11 cellular contexts compared by ENCODE assay signal in genomic region chr11:66259225-66259624, GRCh38. TPM values are rescaled to one million over a fixed set of nuclear protein-coding genes. Genes with fewer than 3 reads are reported as not detected.
DNase-seq lines count a peak whose midpoint lies in the region; ATAC-seq and TF ChIP-seq lines count a peak whose summit lies in the region.
"Had no signal": no experiment of that assay in that cellular context is flagged by ENCODE, and none has a peak within 500 bp of the region (broad histone marks: within the 10 kb centered on the region; RNA-seq: fewer than 3 reads in every experiment).

No MANE protein-coding gene starts in this region.

- no peaks in the 10 kb centered on the region for H3K27me3 Mint-ChIP-seq in activated T-cell treated with anti-CD3 and anti-CD28 coated beads, Interleukin-2, amount 50 U/mL, for 4 hours (ENCODE audit: low read depth)
- H3K27me3 Mint-ChIP-seq in endodermal cell (ENCODE audit: insufficient read depth): no peaks in the 10 kb centered on the region

- H3K9ac ChIP-seq in endodermal cell (ENCODE audit: extremely low read depth, low read length, poor library complexity, severe bottlenecking) (no peak overlapping the region), smooth muscle cell (ENCODE audit: low read depth) (no peak overlapping the region)

- no peaks in the 10 kb centered on the region for H3K27me3 ChIP-seq in Panc1 (ENCODE audit: control insufficient read depth, insufficient read depth, low read length)
- no peaks in the 10 kb centered on the region for H3K27me3 ChIP-seq in endodermal cell (ENCODE audit: control insufficient read depth, insufficient read depth, low read length, poor library complexity, severe bottlenecking)
- no peaks in the 10 kb centered on the region for H3K27me3 ChIP-seq in smooth muscle cell (ENCODE audit: low read depth)

- 92 to 100% methylated on average over 2 of the region's 2 CpGs for WGBS in endodermal cell (ENCODE audit: insufficient coverage in 1 of 2, insufficient read length in 1 of 2), 2 experiments
- WGBS in smooth muscle cell (ENCODE audit: low lambda C conversion rate): 100% methylated on average over 2 of the region's 2 CpGs

- peaks cover 8% of the 10 kb centered on the region for H3K79me2 ChIP-seq in smooth muscle cell (ENCODE audit: low read depth)

- intact Hi-C loops in Panc1 (cut with micrococcal nuclease; ENCODE audit: unreplicated experiment): no loop called here

- H3K4me2 ChIP-seq in smooth muscle cell: peak overlapping the region; percentile 96

- H3K9me3 ChIP-seq in Panc1 (ENCODE audit: control insufficient read depth, insufficient read depth, low read depth, low read length) (no peaks in the 10 kb centered on the region), endodermal cell (ENCODE audit: control insufficient read depth, low read length) (no peaks in the 10 kb centered on the region), smooth muscle cell (replicated peaks; ENCODE audit: low read depth) (no peaks in the 10 kb centered on the region)

- POLR2A ChIA-PET in Panc1 (lab: Charles Lee): interaction anchor here (0.6 kb wide), 1 partner anchor 134 kb away, joined by 7 read pairs; no protein-coding TSS in a partner anchor

- no peak for ATAC-seq in activated T-cell treated with anti-CD3 and anti-CD28 coated beads, Interleukin-2, amount 50 U/mL, for 4 hours
- no peak for ATAC-seq in Panc1
- no peak for ATAC-seq in HG03354 (IDR thresholded peaks at IDR 0.05; ENCODE audit: poor library complexity, severe bottlenecking, unreplicated experiment)
- no peak for ATAC-seq in GM21737 (IDR thresholded peaks at IDR 0.05; ENCODE audit: unreplicated experiment)

- in situ Hi-C loops in Panc1 (cut with HindIII; ENCODE audit: low pct_unique_long_range_greater_than_20kb, low sequenced_read_pairs): no loop called here

- H2AFZ ChIP-seq in smooth muscle cell (ENCODE audit: low read depth): no peak overlapping the region

- no peaks in the 10 kb centered on the region for H3F3A ChIP-seq in smooth muscle cell (ENCODE audit: low read depth)

- H3K36me3 Mint-ChIP-seq in activated T-cell treated with anti-CD3 and anti-CD28 coated beads, Interleukin-2, amount 50 U/mL, for 4 hours (ENCODE audit: insufficient read depth): peaks cover 18% of the 10 kb centered on the region
- peaks cover 36% of the 10 kb centered on the region for H3K36me3 Mint-ChIP-seq in endodermal cell (ENCODE audit: low read depth)

- peaks cover 26% of the 10 kb centered on the region for H4K20me1 ChIP-seq in smooth muscle cell (ENCODE audit: low read depth)

- TF ChIP-seq CTCF in Panc1 (IDR thresholded peaks at IDR 0.05) (no peak), endodermal cell (conservative IDR thresholded peaks at IDR 0.05) (no peak), smooth muscle cell (IDR thresholded peaks at IDR 0.05; ENCODE audit: borderline replicate concordance, insufficient read depth, poor library complexity, severe bottlenecking) (no peak), GM10266 (IDR thresholded peaks at IDR 0.05; ENCODE audit: control insufficient read depth, insufficient read depth, low read depth, missing control alignments) (no peak)

- H3K9me3 Mint-ChIP-seq in activated T-cell treated with anti-CD3 and anti-CD28 coated beads, Interleukin-2, amount 50 U/mL, for 4 hours: no peaks in the 10 kb centered on the region
- H3K9me3 Mint-ChIP-seq in endodermal cell: no peaks in the 10 kb centered on the region

- TSS peak; percentile 77 for BruUV-seq in Panc1 (replicated peaks; lab: Mats Ljungman, UMichigan)

- peaks cover 26% of the 10 kb centered on the region for H3K4me1 Mint-ChIP-seq in activated T-cell treated with anti-CD3 and anti-CD28 coated beads, Interleukin-2, amount 50 U/mL, for 4 hours (ENCODE audit: low read depth)
- peaks cover 4% of the 10 kb centered on the region for H3K4me1 Mint-ChIP-seq in endodermal cell

- H3K36me3 ChIP-seq in Panc1 (ENCODE audit: control insufficient read depth, insufficient read depth, low read length) (0 out of 2 replicates have a peak, but pooled peaks cover 4% of the 10 kb centered on the region), endodermal cell (ENCODE audit: control insufficient read depth, insufficient read depth, low read length) (peaks cover 34% of the 10 kb centered on the region), smooth muscle cell (ENCODE audit: low read depth) (no peaks in the 10 kb centered on the region)

- DNase-seq in activated T-cell treated with anti-CD3 and anti-CD28 coated beads, Interleukin-2, amount 50 U/mL, for 4 hours: no peak
- DNase-seq in activated T-cell treated with anti-CD3 and anti-CD28 coated beads, Interleukin-2, amount 50 U/mL, for 48 hours: no peak
- DNase-seq in Panc1 (ENCODE audit: low read depth, low spot score) (no peak), endodermal cell (no peak), smooth muscle cell (lab: John Stamatoyannopoulos, UW; ENCODE audit: unreplicated experiment) (no peak), GM10266 (ENCODE audit: extremely low spot score) (no peak)
- DNase-seq: NCI-H2107, OCI-M1, T1000 had no signal

- H3K4me1 ChIP-seq in Panc1 (ENCODE audit: control insufficient read depth, insufficient read depth, low read length): peaks cover 7% of the 10 kb centered on the region
- H3K4me1 ChIP-seq in endodermal cell (ENCODE audit: control insufficient read depth, insufficient read depth, low read length): no peaks in the 10 kb centered on the region
- H3K4me1 ChIP-seq in smooth muscle cell (ENCODE audit: low read depth): peaks cover 7% of the 10 kb centered on the region

- H3K4me3 ChIP-seq in Panc1 (ENCODE audit: low read depth in 2 of 2, low read length in 2 of 2) (no peak overlapping the region), endodermal cell (ENCODE audit: low read length) (peak overlapping the region; percentile 96), smooth muscle cell (no peak overlapping the region)

- CTCF ChIA-PET in Panc1 (lab: Charles Lee): interaction anchor here (0.9 kb wide), 1 partner anchor 39 kb away, joined by 4 read pairs; no protein-coding TSS in a partner anchor

- H3K27ac ChIP-seq in Panc1 (ENCODE audit: low read length) (no peak overlapping the region), endodermal cell (ENCODE audit: low read depth, low read length) (no peak overlapping the region), smooth muscle cell (ENCODE audit: low read depth) (no peak overlapping the region)

- peak overlapping the region; percentile 91 for H3K4me3 Mint-ChIP-seq in activated T-cell treated with anti-CD3 and anti-CD28 coated beads, Interleukin-2, amount 50 U/mL, for 4 hours
- H3K4me3 Mint-ChIP-seq in endodermal cell: peak overlapping the region; percentile 86

- H3K27ac Mint-ChIP-seq in endodermal cell: no peak overlapping the region

RNA-seq across cellular contexts. Expression of gene KLC2, which starts 1.7 kb away (rescaled TPM):
- 10 to 100 TPM; 86.3 to 92.2 (median 89.2) TPM for total RNA-seq in activated T-cell treated with anti-CD3 and anti-CD28 coated beads, Interleukin-2, amount 50 U/mL, for 4 hours
- total RNA-seq in Panc1 (2021; ENCODE audit: unreplicated experiment) (85.1 TPM), endodermal cell (10 to 100 TPM; 52.0 to 69.2 TPM), smooth muscle cell (8.9 and 11.5 TPM in 2 replicates)
- 98.8 TPM for polyA plus RNA-seq in Panc1 (2012; ENCODE audit: insufficient read length)
- 51.3 TPM for polyA plus RNA-seq in endodermal cell (2013, experiment 1 of 2)
- polyA plus RNA-seq in endodermal cell (2013, experiment 2 of 2): 38.8 TPM
- polyA plus RNA-seq in smooth muscle cell: 29.3 and 38.6 TPM in 2 replicates

RNA-seq across cellular contexts. Expression of gene RAB1B, which starts 9.2 kb away (rescaled TPM):
- 100 to 1,000 TPM; 118 to 125 (median 120) TPM for total RNA-seq in activated T-cell treated with anti-CD3 and anti-CD28 coated beads, Interleukin-2, amount 50 U/mL, for 4 hours
- total RNA-seq in Panc1 (2021; ENCODE audit: unreplicated experiment) (256 TPM), endodermal cell (100 to 1,000 TPM; 122 to 126 TPM), smooth muscle cell (53.3 and 57.7 TPM in 2 replicates)
- 356 TPM for polyA plus RNA-seq in Panc1 (2012; ENCODE audit: insufficient read length)
- polyA plus RNA-seq in endodermal cell (2013, experiment 1 of 2): 110 TPM
- 101 TPM for polyA plus RNA-seq in endodermal cell (2013, experiment 2 of 2)
- 20.9 and 23.3 TPM in 2 replicates for polyA plus RNA-seq in smooth muscle cell

RNA-seq across cellular contexts. Expression of gene CNIH2, which starts 18.8 kb away (rescaled TPM):
- total RNA-seq in activated T-cell treated with anti-CD3 and anti-CD28 coated beads, Interleukin-2, amount 50 U/mL, for 4 hours: 1 to 10 TPM; 1.4 to 1.8 (median 1.7) TPM
- 9.3 TPM for total RNA-seq in Panc1 (2021; ENCODE audit: unreplicated experiment)
- 15.1 TPM for polyA plus RNA-seq in Panc1 (2012; ENCODE audit: insufficient read length)
- 1 to 10 TPM; 3.5 to 3.8 TPM for total RNA-seq in endodermal cell
- 74.4 TPM for polyA plus RNA-seq in endodermal cell (2013, experiment 1 of 2)
- polyA plus RNA-seq in endodermal cell (2013, experiment 2 of 2): 67.1 TPM
- total RNA-seq in smooth muscle cell: 5.1 and 12.2 TPM in 2 replicates
- polyA plus RNA-seq in smooth muscle cell: 13.7 and 17.0 TPM in 2 replicates

RNA-seq across cellular contexts. Expression of gene YIF1A, which starts 29.7 kb away (rescaled TPM):
- total RNA-seq in activated T-cell treated with anti-CD3 and anti-CD28 coated beads, Interleukin-2, amount 50 U/mL, for 4 hours: 100 to 1,000 TPM; 154 to 170 (median 159) TPM
- total RNA-seq in Panc1 (2021; ENCODE audit: unreplicated experiment): 196 TPM
- polyA plus RNA-seq in Panc1 (2012; ENCODE audit: insufficient read length): 274 TPM
- 10 to 100 TPM; 70.6 to 80.1 TPM for total RNA-seq in endodermal cell
- polyA plus RNA-seq in endodermal cell (2013, experiment 1 of 2): 55.2 TPM
- polyA plus RNA-seq in endodermal cell (2013, experiment 2 of 2): 51.0 TPM
- 110 and 195 TPM in 2 replicates for total RNA-seq in smooth muscle cell
- polyA plus RNA-seq in smooth muscle cell: 320 and 365 TPM in 2 replicates

RNA-seq across cellular contexts. Expression of gene TMEM151A, which starts 32.5 kb away (rescaled TPM):
- total RNA-seq in activated T-cell treated with anti-CD3 and anti-CD28 coated beads, Interleukin-2, amount 50 U/mL, for 4 hours: under 1 TPM in 1 of 3 donors, not detected in 2; 0.11 TPM
- total RNA-seq in Panc1 (2021; ENCODE audit: unreplicated experiment) (11.0 TPM), endodermal cell (under 1 TPM in 1 of 2 donors, not detected in 1; 0.20 TPM), smooth muscle cell (0.18 TPM in 1 of 2 replicates, not detected in the other)
- polyA plus RNA-seq in Panc1 (2012; ENCODE audit: insufficient read length): 16.8 TPM
- 0.50 TPM for polyA plus RNA-seq in endodermal cell (2013, experiment 1 of 2)
- 0.41 TPM for polyA plus RNA-seq in endodermal cell (2013, experiment 2 of 2)
- polyA plus RNA-seq in smooth muscle cell: 0.13 and 0.64 TPM in 2 replicates
